In the genomic region with DNA sequence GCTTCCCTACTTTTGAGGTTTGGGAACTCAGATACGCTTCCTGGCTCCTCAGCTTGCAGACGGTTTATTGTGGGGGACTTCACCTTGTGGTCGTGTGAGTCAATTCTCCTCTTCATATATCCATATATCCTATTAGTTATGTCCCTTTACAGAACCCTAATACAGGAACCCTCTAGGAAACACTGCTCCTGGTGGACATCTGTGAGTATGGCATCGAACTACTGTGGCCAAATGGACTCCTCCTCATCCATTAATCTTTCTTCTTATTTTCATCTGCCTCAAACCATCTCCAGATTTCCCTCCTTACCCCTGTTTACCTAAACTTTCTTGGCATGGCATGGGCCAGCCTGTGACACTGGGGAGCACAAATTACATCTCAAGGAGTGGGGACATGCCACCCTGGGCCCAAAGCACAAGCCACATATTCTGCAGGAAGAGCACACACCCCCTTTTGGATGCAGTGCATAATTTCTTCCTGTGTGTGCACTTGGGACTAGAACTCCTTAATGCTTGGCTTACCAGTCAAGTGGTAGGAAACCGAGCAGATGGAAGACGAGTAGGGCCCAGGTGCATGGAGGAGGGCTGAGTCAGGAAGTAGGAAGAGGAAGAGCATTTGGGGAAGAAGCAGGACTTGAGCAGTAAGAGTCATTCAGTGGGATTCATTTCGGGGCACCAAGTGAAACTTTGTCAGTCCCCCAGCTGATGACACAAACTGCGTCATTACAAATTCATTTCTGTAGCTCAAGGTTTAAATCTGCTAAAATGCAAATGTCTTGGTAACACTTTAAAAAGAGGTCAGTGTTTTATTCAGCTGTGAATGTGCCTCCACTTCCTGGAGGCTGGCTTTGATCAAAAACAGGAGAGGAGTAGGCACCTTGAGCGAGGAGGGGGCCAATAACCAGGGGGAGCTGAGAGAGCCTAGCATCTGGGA, we compare ENCODE assay signal across 8 cellular contexts.
DNase-seq lines count a peak whose midpoint lies in the region; ATAC-seq and TF ChIP-seq lines count a peak whose summit lies in the region.

No MANE protein-coding gene starts in this region.

- H3K18ac ChIP-seq in neuronal stem cell (ENCODE audit: low read length), result no peak overlapping the region

- H3K4ac ChIP-seq in neuronal stem cell (ENCODE audit: low read length), result no peak overlapping the region

- peak; percentile 34 for TF ChIP-seq CTCF in VCaP (conservative IDR thresholded peaks at IDR 0.05)

- no peak overlapping the region for H2BK15ac ChIP-seq in neuronal stem cell (ENCODE audit: low read length)

- H3K9me3 ChIP-seq in neuronal stem cell (replicated peaks in 1 of 2; ENCODE audit: control insufficient read depth in 2 of 2, insufficient read depth in 1 of 2, low read depth in 1 of 2, low read length in 2 of 2), result no peaks in the 10 kb centered on the region

- no peak overlapping the region for H3K14ac ChIP-seq in neuronal stem cell (ENCODE audit: low read length)

- peaks cover 3% of the 10 kb centered on the region in 2 donors for H3K4me1 ChIP-seq in neuronal stem cell (ENCODE audit: control insufficient read depth in 2 of 2, insufficient read depth in 1 of 2, low read depth in 1 of 2, low read length in 2 of 2)

- no peak overlapping the region for H2BK5ac ChIP-seq in neuronal stem cell (ENCODE audit: low read length)

- H3K27ac ChIP-seq in VCaP (no peak overlapping the region), neuronal stem cell (replicated peaks; ENCODE audit: low read length) (no peak overlapping the region)

- peak; percentile 34 for ATAC-seq in HG02610 (IDR thresholded peaks at IDR 0.05; ENCODE audit: unreplicated experiment)

- no peak overlapping the region for H2AFZ ChIP-seq in neuronal stem cell (ENCODE audit: low read length)

- no peak overlapping the region for H3K23ac ChIP-seq in neuronal stem cell (ENCODE audit: low read depth, low read length, poor library complexity)

- H3K4me2 ChIP-seq in neuronal stem cell (ENCODE audit: insufficient read depth, low read length, poor library complexity, severe bottlenecking), result no peak overlapping the region

- no peak overlapping the region for H4K91ac ChIP-seq in neuronal stem cell (ENCODE audit: low read depth, low read length, poor library complexity)

- H3K36me3 ChIP-seq in neuronal stem cell (replicated peaks in 1 of 2; ENCODE audit: control insufficient read depth in 2 of 2, insufficient read depth in 2 of 2, low read length in 2 of 2), result no peaks in the 10 kb centered on the region

- no peak overlapping the region for H3K4me3 ChIP-seq in neuronal stem cell (ENCODE audit: low read length in 2 of 2)

- no peaks in the 10 kb centered on the region for H3K79me1 ChIP-seq in neuronal stem cell (ENCODE audit: low read depth, low read length)

- no peak overlapping the region for H2BK120ac ChIP-seq in neuronal stem cell (ENCODE audit: low read depth, low read length)

- H2BK12ac ChIP-seq in neuronal stem cell (ENCODE audit: low read length), result no peak overlapping the region

- H3K27me3 ChIP-seq in neuronal stem cell (ENCODE audit: control insufficient read depth in 3 of 3, insufficient read depth in 3 of 3, low read depth in 1 of 3, low read length in 3 of 3), result no peaks in the 10 kb centered on the region

- WGBS in neuronal stem cell (ENCODE audit: extremely low coverage in 2 of 2, insufficient read length in 2 of 2, insufficient replicate concordance in 1 of 2), 2 donors, result no CpG with 5 or more reads among the region's 9 CpGs

- no peak overlapping the region for H3K9ac ChIP-seq in neuronal stem cell (ENCODE audit: low read depth, low read length, poor library complexity)

- peak; percentile 45 for DNase-seq in DMS53 treated with DMSO at 0.1 percent for 48 hours (lab: John Stamatoyannopoulos, UW; ENCODE audit: unreplicated experiment)
- peak; percentile 22 to 34 for DNase-seq in lung microvascular endothelial cell (ENCODE audit: low read depth in 2 of 2)
- no peak for DNase-seq in AG08395 (ENCODE audit: low spot score)
- no peak for DNase-seq in NCI-H2107 (lab: John Stamatoyannopoulos, UW)
- no peak for DNase-seq in neuronal stem cell (ENCODE audit: low spot score)
- DNase-seq in Ammon's horn (ENCODE audit: low spot score), result no peak

- H4K8ac ChIP-seq in neuronal stem cell (ENCODE audit: low read depth, low read length), result no peak overlapping the region

- no peak overlapping the region for H2AK5ac ChIP-seq in neuronal stem cell (ENCODE audit: low read depth, low read length)

Comparison
In these comparisons a context has a peak if more than half of its experiments do, and no peak if none do; other contexts are left out.
1. DNase-seq: peak in DMS53 treated with DMSO at 0.1 percent for 48 hours (single experiment) and lung microvascular endothelial cell (2 of 2); none in AG08395 (single experiment), NCI-H2107 (single experiment), neuronal stem cell (single experiment) and Ammon's horn (single experiment).